In genomic region chr22:26429458-26430238, GRCh38 we compare ENCODE assay signal across 8 cellular contexts.
DNase-seq lines count a peak whose midpoint lies in the region; ATAC-seq lines count a peak whose summit lies in the region.

No MANE protein-coding gene starts in this region.

- H3K9me3 Mint-ChIP-seq in stimulated activated naive CD8-positive, alpha-beta T cell treated with anti-CD3 and anti-CD28 coated beads, Interleukin-15, amount 100 ng/mL, for 72 hours = no peaks in the 10 kb centered on the region

- peak overlapping the region; percentile 69 for H3K4me3 ChIP-seq in iPS-18c (ENCODE audit: insufficient read depth, low read depth, low read length)

- peak; percentile 29 for DNase-seq in activated CD4-positive, alpha-beta T cell treated with anti-CD3 and anti-CD28 coated beads for 48 hours
- no peak for DNase-seq in activated CD4-positive, alpha-beta T cell treated with anti-CD3 and anti-CD28 coated beads for 1 hour
- DNase-seq in activated T-helper 1 cell treated with Interleukin-2 at 50 U/mL for 16 hours (ENCODE audit: low read depth) = peak; percentile 6
- DNase-seq in stimulated activated naive CD8-positive, alpha-beta T cell treated with anti-CD3 and anti-CD28 coated beads, Interleukin-15, amount 100 ng/mL, for 72 hours = peak in 1 of 2 donors; percentile 15
- no peak for DNase-seq in NK-92 (lab: John Stamatoyannopoulos, UW; ENCODE audit: unreplicated experiment)
- no peak for DNase-seq in head of caudate nucleus

- ATAC-seq in HG03139 (IDR thresholded peaks at IDR 0.05; ENCODE audit: unreplicated experiment) = peak; percentile 3
- ATAC-seq in stimulated activated naive CD8-positive, alpha-beta T cell treated with anti-CD3 and anti-CD28 coated beads, Interleukin-15, amount 100 ng/mL, for 72 hours = peak; percentile 18

- peaks cover 8% of the 10 kb centered on the region for H3K27me3 Mint-ChIP-seq in stimulated activated naive CD8-positive, alpha-beta T cell treated with anti-CD3 and anti-CD28 coated beads, Interleukin-15, amount 100 ng/mL, for 72 hours

- H3K27ac Mint-ChIP-seq in stimulated activated naive CD8-positive, alpha-beta T cell treated with anti-CD3 and anti-CD28 coated beads, Interleukin-15, amount 100 ng/mL, for 72 hours = peak overlapping the region; percentile 88 to 91

- intact Hi-C loops in head of caudate nucleus (cut with DNase I) = no loop called here

- H3K4me3 Mint-ChIP-seq in stimulated activated naive CD8-positive, alpha-beta T cell treated with anti-CD3 and anti-CD28 coated beads, Interleukin-15, amount 100 ng/mL, for 72 hours = peak overlapping the region; percentile 86 to 87

- H3K9me3 ChIP-seq in iPS-18c (ENCODE audit: control insufficient read depth, insufficient read depth, low read length) = no peaks in the 10 kb centered on the region

- H3K4me1 Mint-ChIP-seq in stimulated activated naive CD8-positive, alpha-beta T cell treated with anti-CD3 and anti-CD28 coated beads, Interleukin-15, amount 100 ng/mL, for 72 hours = peaks cover 62% of the 10 kb centered on the region

Comparison
In these comparisons a context has a peak if more than half of its experiments do, and no peak if none do; other contexts are left out.
1. DNase-seq: peak in activated CD4-positive, alpha-beta T cell treated with anti-CD3 and anti-CD28 coated beads for 48 hours (single experiment) and activated T-helper 1 cell treated with Interleukin-2 at 50 U/mL for 16 hours (single experiment); none in activated CD4-positive, alpha-beta T cell treated with anti-CD3 and anti-CD28 coated beads for 1 hour (single experiment), NK-92 (single experiment) and head of caudate nucleus (0 of 42).